ENCODE assay signal across 23 cellular contexts in the genomic region with DNA sequence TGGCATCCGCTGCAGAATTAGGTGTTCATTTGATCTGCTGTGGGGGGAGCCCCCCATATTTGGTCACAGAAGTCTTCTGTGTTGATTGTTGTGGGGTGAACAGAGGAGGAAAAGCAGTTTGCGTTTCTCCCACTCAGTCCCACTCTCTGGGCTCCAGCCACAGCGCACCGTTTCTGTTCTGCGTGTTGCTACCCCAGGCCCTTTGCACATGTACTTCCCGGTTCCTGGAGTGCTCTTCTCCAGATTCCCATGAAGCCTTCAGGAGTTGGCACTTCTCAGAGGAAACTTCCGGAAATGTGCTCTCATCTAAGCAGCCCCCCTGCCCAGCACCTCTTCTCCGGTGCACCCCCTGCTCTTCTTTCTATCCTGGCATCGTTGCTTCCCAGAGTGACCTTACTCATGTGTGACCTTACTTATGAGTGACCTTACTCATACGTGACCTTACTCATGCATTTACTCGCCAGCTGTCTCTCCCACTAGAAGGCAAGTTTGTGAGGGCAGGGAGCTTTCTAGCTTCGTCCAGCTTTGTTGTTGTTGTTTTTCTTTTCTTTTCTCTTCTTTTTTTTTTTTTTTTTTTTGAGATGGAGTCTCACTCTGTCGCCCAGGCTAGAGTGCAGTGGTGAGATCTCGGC.
A peak's percentile ranks its signal among the peaks of the same experiment; 100 is the strongest.
DNase-seq lines count a peak whose midpoint lies in the region; ATAC-seq, FAIRE-seq and TF ChIP-seq lines count a peak whose summit lies in the region.
"Had no signal": no experiment of that assay in that cellular context is flagged by ENCODE, and none has a peak within 500 bp of the region (broad histone marks: within the 10 kb centered on the region; RNA-seq: fewer than 3 reads in every experiment).

No MANE protein-coding gene starts in this region.

- peak overlapping the region; percentile 41 for H3K4me2 ChIP-seq in BLaER1
- H3K4me2 ChIP-seq in IMR-90 (ENCODE audit: low read depth, low read length) = no peak overlapping the region
- H3K4me2 ChIP-seq in GM12878 (ENCODE audit: control insufficient read depth, insufficient read depth) = no peak overlapping the region

- H3K27me3 ChIP-seq in BLaER1 (no peaks in the 10 kb centered on the region), IMR-90 (ENCODE audit: control insufficient read depth, insufficient read depth, low read length) (no peaks in the 10 kb centered on the region), GM12878 (replicated peaks in 1 of 2; ENCODE audit: control insufficient read depth in 2 of 2, insufficient read depth in 2 of 2, low read length in 1 of 2) (no peaks in the 10 kb centered on the region)

- BruUV-seq in IMR-90 (replicated peaks; lab: Mats Ljungman, UMichigan) = no TSS peak
- no TSS peak for BruUV-seq in GM12878 (replicated peaks; lab: Mats Ljungman, UMichigan)

- H3K9me1 ChIP-seq in IMR-90 (ENCODE audit: insufficient read depth, low read length) = peaks cover 11% of the 10 kb centered on the region; the same call in 1 of the 2 replicates

- H3K36me3 ChIP-seq in BLaER1 = no peaks in the 10 kb centered on the region
- no peaks in the 10 kb centered on the region for H3K36me3 ChIP-seq in IMR-90 (ENCODE audit: control insufficient read depth, insufficient read depth, low read length)
- H3K36me3 ChIP-seq in GM12878 (ENCODE audit: control insufficient read depth in 2 of 2, insufficient read depth in 2 of 2, low read length in 1 of 2) = no peaks in the 10 kb centered on the region

- H3K9me3 Mint-ChIP-seq in osteocyte (ENCODE audit: unreplicated experiment) = no peaks in the 10 kb centered on the region

- peak overlapping the region; percentile 85 for H3K14ac ChIP-seq in IMR-90 (replicated peaks; ENCODE audit: low read depth, low read length)

- peaks cover 5% of the 10 kb centered on the region; the same call in 1 of the 2 replicates for H3K79me2 ChIP-seq in GM12878 (ENCODE audit: control insufficient read depth, insufficient read depth, low read length)

- no peaks in the 10 kb centered on the region for H3K36me3 Mint-ChIP-seq in osteocyte (ENCODE audit: unreplicated experiment)

- FAIRE-seq in GM12878 (lab: Jason Lieb, UNC) = no peak
- FAIRE-seq: HepG2, RCC 7860 had no signal

- dilution Hi-C loops in IMR-90 (cut with HindIII; ENCODE audit: low sequenced_read_pairs, unreplicated experiment) = no loop called here

- SMC1A ChIA-PET in GM12878 (lab: Charles Lee; ENCODE audit: uncharacterized antibody, unreplicated experiment) = interaction anchor here (0.6 to 2.9 kb wide), 6 partner anchors 48 to 733 kb away, joined by 3 to 20 read pairs (median 3); no protein-coding TSS in a partner anchor

- CTCF ChIA-PET in IMR-90 (lab: Yijun Ruan, JAX) = interaction anchor here (0.7 to 1.2 kb wide), 2 partner anchors 10 to 137 kb away, joined by 3 read pairs; no protein-coding TSS in a partner anchor
- CTCF ChIA-PET in GM12878 (lab: Yijun Ruan, JAX) = interaction anchor here (1.5 to 11.7 kb wide), 6 partner anchors 8 to 738 kb away, joined by 4 to 116 read pairs (median 8); no protein-coding TSS in a partner anchor

- no peak overlapping the region for H3K9ac ChIP-seq in BLaER1
- peak overlapping the region; percentile 13; the same call in 1 of the 2 replicates for H3K9ac ChIP-seq in IMR-90 (ENCODE audit: low read depth, low read length)
- no peak overlapping the region for H3K9ac ChIP-seq in GM12878 (ENCODE audit: control insufficient read depth, insufficient read depth, low read length)
- H3K9ac ChIP-seq: GM23248 had no signal

- peak overlapping the region; percentile 86 for H4K91ac ChIP-seq in IMR-90 (ENCODE audit: insufficient read depth, low read depth, low read length)

- H2AFZ ChIP-seq in IMR-90 (replicated peaks; ENCODE audit: low read length, poor library complexity) = peak overlapping the region; percentile 18
- no peak overlapping the region for H2AFZ ChIP-seq in GM12878 (ENCODE audit: control insufficient read depth, low read depth, low read length)
- H2AFZ ChIP-seq: GM23248 had no signal

- peak overlapping the region; percentile 27 for H4K5ac ChIP-seq in IMR-90 (ENCODE audit: low read depth, low read length)

- 0 out of 2 replicates have a peak overlapping the region, but pooled peaks have one; percentile 60 for H3K56ac ChIP-seq in IMR-90 (ENCODE audit: extremely low read depth, insufficient read depth, low read length)

- H2BK20ac ChIP-seq in IMR-90 (ENCODE audit: low read depth, low read length) = peak overlapping the region; percentile 82

- peak overlapping the region; percentile 76 for H3K18ac ChIP-seq in IMR-90 (ENCODE audit: low read depth, low read length)

- peak overlapping the region; percentile 33 to 62; a peak in 2 of 4 replicates for H4K8ac ChIP-seq in IMR-90 (ENCODE audit: low read depth in 2 of 2, low read length in 2 of 2)

- H2BK120ac ChIP-seq in IMR-90 (ENCODE audit: low read depth, low read length) = peak overlapping the region; percentile 90

- peak overlapping the region; percentile 90 for H3K4ac ChIP-seq in IMR-90 (ENCODE audit: low read depth, low read length)

- peaks cover 75% of the 10 kb centered on the region for H3K4me1 Mint-ChIP-seq in osteocyte (ENCODE audit: unreplicated experiment)

- no peak for ATAC-seq in IMR-90 (ENCODE audit: low read depth)
- no peak for ATAC-seq in GM12878
- ATAC-seq: HepG2, Right ventricle myocardium inferior had no signal

- in situ Hi-C loops in IMR-90 (cut with MboI; ENCODE audit: low sequenced_read_pairs) (loop anchor here (5.0 kb wide), 3 partner anchors 203 to 733 kb away; partner anchors contain the start of gene NCOR2), GM12878 (cut with MboI) (loop anchor here (5.0 to 25.0 kb wide), 3 partner anchors 213 to 728 kb away; no protein-coding TSS in a partner anchor)

- no peak overlapping the region for H3K4me3 ChIP-seq in BLaER1
- no peak overlapping the region for H3K4me3 ChIP-seq in IMR-90 (ENCODE audit: insufficient read depth, low read depth, low read length)
- no peak overlapping the region for H3K4me3 ChIP-seq in GM12878
- H3K4me3 ChIP-seq: GM23248 had no signal

- TF ChIP-seq CTCF in IMR-90 (conservative IDR thresholded peaks at IDR 0.05; ENCODE audit: low read depth, low read length) (no peak), GM12878 (IDR thresholded peaks at IDR 0.05 in 2 of 3, conservative IDR thresholded peaks at IDR 0.05 in 1 of 3; ENCODE audit: control insufficient read depth in 2 of 3, extremely low read depth in 1 of 3, insufficient read depth in 1 of 3, low read depth in 3 of 3, low read length in 3 of 3) (no peak), osteocyte (IDR thresholded peaks at IDR 0.05) (no peak)

- TF ChIP-seq RAD21 in IMR-90 (IDR thresholded peaks at IDR 0.05; ENCODE audit: low read length) (no peak), GM12878 (IDR thresholded peaks at IDR 0.05; ENCODE audit: insufficient read depth, low read depth, low read length) (no peak)

- WGBS in IMR-90 (ENCODE audit: extremely low coverage in 2 of 2, insufficient read length in 1 of 2), 2 experiments = 94% methylated on average over 6 of the region's 14 CpGs; no CpG with 5 or more reads in 1 of the 2 experiments
- WGBS in GM12878 (ENCODE audit: insufficient coverage, insufficient replicate concordance, low lambda C conversion rate, missing lambda C conversion rate) = 23% methylated on average over 14 of the region's 14 CpGs

- RAD21 ChIA-PET in GM12878 (lab: Charles Lee; ENCODE audit: unreplicated experiment) = interaction anchor here (0.7 to 3.2 kb wide), 7 partner anchors 137 to 738 kb away, joined by 3 to 14 read pairs (median 4); no protein-coding TSS in a partner anchor

- no peak overlapping the region for H3K27ac ChIP-seq in BLaER1
- H3K27ac ChIP-seq in IMR-90 (ENCODE audit: insufficient read depth, low read length) = peak overlapping the region; percentile 82; the same call in 1 of the 2 replicates
- H3K27ac ChIP-seq in GM12878 (ENCODE audit: control insufficient read depth, insufficient read depth) = 0 out of 2 replicates have a peak overlapping the region, but pooled peaks have one; percentile 4
- H3K27ac ChIP-seq: GM23248, HL-60 had no signal

- H3K9me3 ChIP-seq in BLaER1 = peaks cover under 1% of the 10 kb centered on the region; the same call in 1 of the 2 replicates
- no peaks in the 10 kb centered on the region for H3K9me3 ChIP-seq in IMR-90 (ENCODE audit: control insufficient read depth, insufficient read depth, low read length)
- H3K9me3 ChIP-seq in GM12878 (replicated peaks; ENCODE audit: control insufficient read depth, insufficient read depth, low read length) = peaks cover 3% of the 10 kb centered on the region; the same call in 2 of the 3 replicates

- H3K4me1 ChIP-seq in BLaER1 (peaks cover 81% of the 10 kb centered on the region), IMR-90 (ENCODE audit: control insufficient read depth, insufficient read depth, low read length) (peaks cover 29% of the 10 kb centered on the region), GM12878 (ENCODE audit: control insufficient read depth, insufficient read depth, low read length) (peaks cover 50% of the 10 kb centered on the region)

- POLR2A ChIA-PET in IMR-90 (lab: Charles Lee; ENCODE audit: unreplicated experiment) = interaction anchor here (0.6 kb wide), 1 partner anchor 138 kb away, joined by 3 read pairs; no protein-coding TSS in a partner anchor
- POLR2A ChIA-PET in GM12878 (lab: Charles Lee) = interaction anchor here (0.6 to 0.7 kb wide), 3 partner anchors 84 to 297 kb away, joined by 4 to 6 read pairs (median 5); no protein-coding TSS in a partner anchor

- no peaks in the 10 kb centered on the region; a peak in 1 of 4 replicates for H3K79me1 ChIP-seq in IMR-90 (ENCODE audit: low read depth in 1 of 2, low read length in 2 of 2)

- intact Hi-C loops in IMR-90 (cut with micrococcal nuclease) (loop anchor here (5.0 to 10.0 kb wide), 5 partner anchors 88 to 718 kb away; no protein-coding TSS in a partner anchor), GM12878 (cut with micrococcal nuclease; ENCODE audit: unreplicated experiment) (loop anchor here (5.0 to 10.0 kb wide), 5 partner anchors 223 to 1885 kb away; partner anchors contain the start of gene RILPL2), cardiac septum (cut with DNase I) (loop anchor here (5.0 kb wide), 3 partner anchors 388 to 718 kb away; no protein-coding TSS in a partner anchor)

- H3K27me3 Mint-ChIP-seq in osteocyte (ENCODE audit: unreplicated experiment) = no peaks in the 10 kb centered on the region

- TF ChIP-seq POLR2A in IMR-90 (IDR thresholded peaks at IDR 0.05; ENCODE audit: low read depth, low read length) = no peak
- TF ChIP-seq POLR2A in GM12878 (IDR thresholded peaks at IDR 0.05; ENCODE audit: low read depth, low read length) = no peak

- peak overlapping the region; percentile 35 for H3K23ac ChIP-seq in IMR-90 (ENCODE audit: low read depth, low read length)

- H4K20me1 ChIP-seq in BLaER1 = no peaks in the 10 kb centered on the region
- H4K20me1 ChIP-seq in IMR-90 (ENCODE audit: insufficient read depth, low read length) = peaks cover 9% of the 10 kb centered on the region
- H4K20me1 ChIP-seq in GM12878 (ENCODE audit: control insufficient read depth, insufficient read depth) = no peaks in the 10 kb centered on the region

- DNase-seq in IMR-90 = no peak
- DNase-seq in GM12878 (ENCODE audit: low read depth, low spot score) = no peak
- no peak for DNase-seq in osteocyte (ENCODE audit: extremely low spot score, unreplicated experiment)
- DNase-seq in activated CD4-positive, alpha-beta T cell treated with anti-CD3 and anti-CD28 coated beads, Interleukin-2, amount 50 U/mL, for 1 hour = no peak
- no peak for DNase-seq in cardiac septum (ENCODE audit: low spot score)
- no peak for DNase-seq in NCI-H2029 treated with DMSO at 0.1 percent for 48 hours (lab: John Stamatoyannopoulos, UW)
- DNase-seq: C1 segment of cervical spinal cord; Calu3; CD8-positive, alpha-beta memory T cell; DMS153; HCEC 1CT; KG1; NCI-H1092; NCI-H1436; NCI-H187 treated with DMSO at 0.1 percent for 48 hours; NCI-H748 treated with DMSO at 0.1 percent for 48 hours; NK-92 treated with Interleukin-12 subunit alpha and Interleukin-12 subunit beta, amount 100 ng/mL, for 24 hours had no signal

- no peak overlapping the region for H3K4me3 Mint-ChIP-seq in osteocyte (ENCODE audit: unreplicated experiment)
- H3K4me3 Mint-ChIP-seq: CD8-positive, alpha-beta memory T cell had no signal

- no peak for TF ChIP-seq EP300 in GM12878 (IDR thresholded peaks at IDR 0.05; ENCODE audit: borderline replicate concordance in 1 of 2, control insufficient read depth in 1 of 2, low read depth in 2 of 2, low read length in 2 of 2)

- H2BK5ac ChIP-seq in IMR-90 (ENCODE audit: low read depth, low read length, poor library complexity, severe bottlenecking) = peak overlapping the region; percentile 89

- peak overlapping the region; percentile 60 for H2AK9ac ChIP-seq in IMR-90 (replicated peaks; ENCODE audit: low read depth, low read length, poor library complexity)

- peak overlapping the region; percentile 80; the same call in 2 of the 3 replicates for H2BK15ac ChIP-seq in IMR-90 (ENCODE audit: low read depth, low read length)

- peak overlapping the region; percentile 98 for H2AK5ac ChIP-seq in IMR-90 (ENCODE audit: low read depth, low read length)

- H3K27ac Mint-ChIP-seq in osteocyte (ENCODE audit: unreplicated experiment) = peak overlapping the region; percentile 72
- H3K27ac Mint-ChIP-seq: CD8-positive, alpha-beta memory T cell had no signal
